8 cellular contexts compared by ENCODE assay signal in the genomic region with DNA sequence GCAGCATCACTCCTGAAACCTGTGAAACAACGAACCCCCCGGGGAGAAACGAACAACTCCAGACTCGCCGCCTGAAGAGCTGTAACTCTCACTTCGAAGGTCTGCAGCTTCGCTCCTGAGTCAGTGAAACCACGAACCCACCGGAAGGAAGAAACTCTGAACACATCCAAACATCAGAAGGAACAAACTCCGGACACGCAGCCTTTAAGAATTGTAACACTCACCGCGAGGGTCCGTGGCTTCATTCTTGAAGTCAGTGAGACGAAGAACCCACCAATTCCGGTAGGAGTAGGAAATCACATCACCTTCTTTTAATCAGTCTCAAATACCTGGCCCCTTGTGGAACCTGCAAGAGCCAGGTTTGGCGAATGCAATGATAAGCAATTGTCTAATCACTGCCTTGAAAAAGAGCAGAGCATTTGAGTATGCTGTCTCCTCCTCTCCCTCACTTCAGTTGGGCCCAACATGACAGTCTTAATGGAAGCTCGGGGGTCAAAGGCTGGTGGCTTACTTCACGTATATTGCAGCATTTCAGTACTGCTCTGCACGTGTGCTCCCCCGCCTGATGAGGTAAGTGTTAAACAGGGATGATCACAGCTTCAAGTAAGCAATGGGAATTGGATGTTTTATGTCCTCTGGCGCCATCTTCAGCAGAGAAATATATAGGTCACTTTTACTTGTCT. TPM values are rescaled to one million over a fixed set of nuclear protein-coding genes. Genes with fewer than 3 reads are reported as not detected.
DNase-seq lines count a peak whose midpoint lies in the region; ATAC-seq and TF ChIP-seq lines count a peak whose summit lies in the region.

No MANE protein-coding gene starts in this region.

- TF ChIP-seq CTCF in WTC11 (IDR thresholded peaks at IDR 0.05) (peak; percentile 57), choroid plexus epithelial cell (conservative IDR thresholded peaks at IDR 0.05; ENCODE audit: low read depth, low read length) (peak; percentile 78), liver (IDR thresholded peaks at IDR 0.05; ENCODE audit: low read depth, low read length, missing input control) (peak; percentile 53)

- CTCF ChIA-PET in WTC11 (lab: Charles Lee) = interaction anchor here (0.6 to 3.5 kb wide), 22 partner anchors 29 to 436 kb away, joined by 3 to 31 read pairs (median 5); a partner anchor contains a TSS

- DNase-seq in COLO668 (lab: John Stamatoyannopoulos, UW; ENCODE audit: unreplicated experiment) = peak; percentile 24
- peak; percentile 49 for DNase-seq in NCI-H345 treated with DMSO at 0.1 percent for 48 hours (lab: John Stamatoyannopoulos, UW; ENCODE audit: unreplicated experiment)
- peak; percentile 34 for DNase-seq in WTC11 (ENCODE audit: low spot score)
- DNase-seq in choroid plexus epithelial cell (ENCODE audit: low read depth) = peak; percentile 95
- peak; percentile 15 for DNase-seq in stimulated activated CD8-positive, alpha-beta memory T cell treated with anti-CD3 and anti-CD28 coated beads, Interleukin-12 subunit alpha, Interleukin-12 subunit beta, amount 100 ng/mL, for 4 hours (ENCODE audit: low read depth)

- no peak overlapping the region for H3K4me3 Mint-ChIP-seq in WTC11

- TF ChIP-seq RAD21 in liver (IDR thresholded peaks at IDR 0.05) = peak; percentile 80 to 93

- H3K9ac ChIP-seq in liver (ENCODE audit: low read depth in 1 of 2, low read length in 2 of 2) = peak overlapping the region in 1 of 2 donors; percentile 41

- WGBS in liver = 59% methylated on average over 22 of the region's 22 CpGs

- ATAC-seq in GM19395 (IDR thresholded peaks at IDR 0.05; ENCODE audit: unreplicated experiment) = peak; percentile 96
- peak; percentile 94 for ATAC-seq in HG03432 (IDR thresholded peaks at IDR 0.05; ENCODE audit: unreplicated experiment)
- ATAC-seq in WTC11 = peak; percentile 98

- peaks cover 8% of the 10 kb centered on the region; the same call in 1 of the 2 replicates for H3K4me1 Mint-ChIP-seq in WTC11

- no peak overlapping the region for H3K27ac Mint-ChIP-seq in WTC11

- peaks cover 18% of the 10 kb centered on the region for H3K27me3 Mint-ChIP-seq in WTC11 (ENCODE audit: low read depth)

- peaks cover 15% of the 10 kb centered on the region for H3K9me3 Mint-ChIP-seq in WTC11

- H3K27ac ChIP-seq in liver (ENCODE audit: low read depth in 1 of 2, low read length in 2 of 2) = no peak overlapping the region

- H3K4me3 ChIP-seq in choroid plexus epithelial cell (ENCODE audit: low read depth, low read length) = no peak overlapping the region
- no peak overlapping the region for H3K4me3 ChIP-seq in liver (ENCODE audit: low read depth in 1 of 3, low read length in 3 of 3)

- H3K27me3 ChIP-seq in liver (ENCODE audit: control insufficient read depth in 4 of 4, insufficient read depth in 4 of 4, low read length in 3 of 4) = no peaks in the 10 kb centered on the region

- no peaks in the 10 kb centered on the region for H3K4me1 ChIP-seq in liver (ENCODE audit: control insufficient read depth in 4 of 4, insufficient read depth in 4 of 4, low read length in 3 of 4)

- peaks cover 9% of the 10 kb centered on the region for H3K36me3 Mint-ChIP-seq in WTC11

- peaks cover 0 to 2% (median 0%) of the 10 kb centered on the region in 4 donors for H3K9me3 ChIP-seq in liver (ENCODE audit: control insufficient read depth in 4 of 4, low read length in 3 of 4)

- POLR2A ChIA-PET in WTC11 (lab: Charles Lee) = interaction anchor here (0.6 to 1.1 kb wide), 3 partner anchors 68 to 289 kb away, joined by 3 to 5 read pairs (median 4); a partner anchor contains a TSS

- H3K36me3 ChIP-seq in liver (ENCODE audit: control insufficient read depth in 4 of 4, insufficient read depth in 3 of 4, low read depth in 1 of 4, low read length in 3 of 4) = no peaks in the 10 kb centered on the region

TF ChIP-seq in WTC11, 78 proteins besides CTCF, POLR2A, EP300 and RAD21 (continues in another document):
- TF ChIP-seq ETV6 (CRISPR knock-in tag; IDR thresholded peaks at IDR 0.05) = 0 out of 2 replicates have a peak, but pooled peaks have one; percentile 35
- TF ChIP-seq, protein P1, sequence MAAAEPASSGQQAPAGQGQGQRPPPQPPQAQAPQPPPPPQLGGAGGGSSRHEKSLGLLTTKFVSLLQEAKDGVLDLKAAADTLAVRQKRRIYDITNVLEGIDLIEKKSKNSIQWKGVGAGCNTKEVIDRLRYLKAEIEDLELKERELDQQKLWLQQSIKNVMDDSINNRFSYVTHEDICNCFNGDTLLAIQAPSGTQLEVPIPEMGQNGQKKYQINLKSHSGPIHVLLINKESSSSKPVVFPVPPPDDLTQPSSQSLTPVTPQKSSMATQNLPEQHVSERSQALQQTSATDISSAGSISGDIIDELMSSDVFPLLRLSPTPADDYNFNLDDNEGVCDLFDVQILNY (CRISPR knock-in tag; IDR thresholded peaks at IDR 0.05) = peak; percentile 57; the same call in 1 of the 2 replicates
- TF ChIP-seq ZNF416 (CRISPR knock-in tag; IDR thresholded peaks at IDR 0.05) = no peak
- peak; percentile 27; the same call in 1 of the 2 replicates for TF ChIP-seq FOXK1 (CRISPR knock-in tag; IDR thresholded peaks at IDR 0.05)
- TF ChIP-seq MYBL2 (CRISPR knock-in tag; IDR thresholded peaks at IDR 0.05) = no peak
- TF ChIP-seq CREM (CRISPR knock-in tag; IDR thresholded peaks at IDR 0.05) = 0 out of 2 replicates have a peak, but pooled peaks have one; percentile 39
- TF ChIP-seq, protein P2, sequence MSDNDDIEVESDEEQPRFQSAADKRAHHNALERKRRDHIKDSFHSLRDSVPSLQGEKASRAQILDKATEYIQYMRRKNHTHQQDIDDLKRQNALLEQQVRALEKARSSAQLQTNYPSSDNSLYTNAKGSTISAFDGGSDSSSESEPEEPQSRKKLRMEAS (CRISPR knock-in tag; IDR thresholded peaks at IDR 0.05) = peak; percentile 95
- TF ChIP-seq ZNF121 (CRISPR knock-in tag; IDR thresholded peaks at IDR 0.05) = no peak
- no peak for TF ChIP-seq KAT7 (CRISPR knock-in tag; IDR thresholded peaks at IDR 0.05; ENCODE audit: borderline replicate concordance)

TF ChIP-seq in liver, 16 proteins besides CTCF, POLR2A, EP300 and RAD21:
- no peak for TF ChIP-seq RXRA (IDR thresholded peaks at IDR 0.05)
- no peak for TF ChIP-seq HNF4G (IDR thresholded peaks at IDR 0.05)
- no peak for TF ChIP-seq SP1 (IDR thresholded peaks at IDR 0.05)
- TF ChIP-seq, protein P3, sequence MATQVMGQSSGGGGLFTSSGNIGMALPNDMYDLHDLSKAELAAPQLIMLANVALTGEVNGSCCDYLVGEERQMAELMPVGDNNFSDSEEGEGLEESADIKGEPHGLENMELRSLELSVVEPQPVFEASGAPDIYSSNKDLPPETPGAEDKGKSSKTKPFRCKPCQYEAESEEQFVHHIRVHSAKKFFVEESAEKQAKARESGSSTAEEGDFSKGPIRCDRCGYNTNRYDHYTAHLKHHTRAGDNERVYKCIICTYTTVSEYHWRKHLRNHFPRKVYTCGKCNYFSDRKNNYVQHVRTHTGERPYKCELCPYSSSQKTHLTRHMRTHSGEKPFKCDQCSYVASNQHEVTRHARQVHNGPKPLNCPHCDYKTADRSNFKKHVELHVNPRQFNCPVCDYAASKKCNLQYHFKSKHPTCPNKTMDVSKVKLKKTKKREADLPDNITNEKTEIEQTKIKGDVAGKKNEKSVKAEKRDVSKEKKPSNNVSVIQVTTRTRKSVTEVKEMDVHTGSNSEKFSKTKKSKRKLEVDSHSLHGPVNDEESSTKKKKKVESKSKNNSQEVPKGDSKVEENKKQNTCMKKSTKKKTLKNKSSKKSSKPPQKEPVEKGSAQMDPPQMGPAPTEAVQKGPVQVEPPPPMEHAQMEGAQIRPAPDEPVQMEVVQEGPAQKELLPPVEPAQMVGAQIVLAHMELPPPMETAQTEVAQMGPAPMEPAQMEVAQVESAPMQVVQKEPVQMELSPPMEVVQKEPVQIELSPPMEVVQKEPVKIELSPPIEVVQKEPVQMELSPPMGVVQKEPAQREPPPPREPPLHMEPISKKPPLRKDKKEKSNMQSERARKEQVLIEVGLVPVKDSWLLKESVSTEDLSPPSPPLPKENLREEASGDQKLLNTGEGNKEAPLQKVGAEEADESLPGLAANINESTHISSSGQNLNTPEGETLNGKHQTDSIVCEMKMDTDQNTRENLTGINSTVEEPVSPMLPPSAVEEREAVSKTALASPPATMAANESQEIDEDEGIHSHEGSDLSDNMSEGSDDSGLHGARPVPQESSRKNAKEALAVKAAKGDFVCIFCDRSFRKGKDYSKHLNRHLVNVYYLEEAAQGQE (IDR thresholded peaks at IDR 0.05) = no peak
- TF ChIP-seq, protein P2 (IDR thresholded peaks at IDR 0.05) = no peak
- TF ChIP-seq, protein P4, sequence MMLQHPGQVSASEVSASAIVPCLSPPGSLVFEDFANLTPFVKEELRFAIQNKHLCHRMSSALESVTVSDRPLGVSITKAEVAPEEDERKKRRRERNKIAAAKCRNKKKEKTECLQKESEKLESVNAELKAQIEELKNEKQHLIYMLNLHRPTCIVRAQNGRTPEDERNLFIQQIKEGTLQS (IDR thresholded peaks at IDR 0.05) = peak; percentile 25
- no peak for TF ChIP-seq TAF1 (conservative IDR thresholded peaks at IDR 0.05)
- no peak for TF ChIP-seq YY1 (IDR thresholded peaks at IDR 0.05)
- peak in 1 of 2 donors; percentile 29 for TF ChIP-seq JUND (IDR thresholded peaks at IDR 0.05)

RNA-seq across cellular contexts. Expression of a gene that starts 0.5 kb away (rescaled TPM):
- 0.30 to 0.31 TPM in 2 of 3 replicates, not detected in the other for total RNA-seq in WTC11 (2021)
- total RNA-seq in liver = under 1 TPM in 1 of 2 donors, not detected in 1; 0.08 TPM
- under 1 TPM in 1 of 2 donors, not detected in 1; 0.02 TPM for polyA plus RNA-seq in liver

RNA-seq across cellular contexts. Expression of a gene that starts 58.0 kb away (rescaled TPM):
- total RNA-seq in WTC11 (2021) = 14.3 to 17.9 TPM (median 15.8 TPM) in 3 replicates
- total RNA-seq in liver = under 1 TPM; 0.59 to 0.84 TPM
- under 1 TPM; 0.28 to 0.53 TPM for polyA plus RNA-seq in liver

Comparison
In these comparisons a context has a peak if more than half of its experiments do, and no peak if none do; other contexts are left out.
1. DNase-seq: peak in every context shown above with its lines; median percentile 95 in choroid plexus epithelial cell; 49 in NCI-H345 treated with DMSO at 0.1 percent for 48 hours; 34 in WTC11; 24 in COLO668; 15 in stimulated activated CD8-positive, alpha-beta memory T cell treated with anti-CD3 and anti-CD28 coated beads, Interleukin-12 subunit alpha, Interleukin-12 subunit beta, amount 100 ng/mL, for 4 hours.